13 cellular contexts compared by ENCODE assay signal in genomic region chr10:62183857-62184805, GRCh38.
A peak's percentile ranks its signal among the peaks of the same experiment; 100 is the strongest.
DNase-seq lines count a peak whose midpoint lies in the region; ATAC-seq and TF ChIP-seq lines count a peak whose summit lies in the region.
"Had no signal": no experiment of that assay in that cellular context is flagged by ENCODE, and none has a peak within 500 bp of the region (broad histone marks: within the 10 kb centered on the region; RNA-seq: fewer than 3 reads in every experiment).

No MANE protein-coding gene starts in this region.

- peak overlapping the region; percentile 59 for H3K4me3 Mint-ChIP-seq in activated T-cell treated with anti-CD3 and anti-CD28 coated beads, Interleukin-2, amount 50 U/mL, for 24 hours
- H3K4me3 Mint-ChIP-seq in activated T-helper 1 cell treated with anti-CD3 and anti-CD28 coated beads, Interleukin-12 subunit alpha, Interleukin-12 subunit beta, Interleukin-2, Interleukin-4 antibody, amounts not matched to agents 30 ng/mL and 10 ng/mL and 1 ng/mL, durations not matched to agents 14 hours and 24 hours and 36 hours: peak overlapping the region; percentile 5
- H3K4me3 Mint-ChIP-seq in progenitor cell of endocrine pancreas (ENCODE audit: low read depth): no peak overlapping the region
- H3K4me3 Mint-ChIP-seq: memory B cell had no signal

- H3K27me3 Mint-ChIP-seq in activated T-cell treated with anti-CD3 and anti-CD28 coated beads, Interleukin-2, amount 50 U/mL, for 24 hours: no peaks in the 10 kb centered on the region
- H3K27me3 Mint-ChIP-seq in activated T-helper 1 cell treated with anti-CD3 and anti-CD28 coated beads, Interleukin-12 subunit alpha, Interleukin-12 subunit beta, Interleukin-2, Interleukin-4 antibody, amounts not matched to agents 30 ng/mL and 10 ng/mL and 1 ng/mL, durations not matched to agents 14 hours and 24 hours and 36 hours (ENCODE audit: insufficient read depth): no peaks in the 10 kb centered on the region
- no peaks in the 10 kb centered on the region for H3K27me3 Mint-ChIP-seq in progenitor cell of endocrine pancreas
- H3K27me3 Mint-ChIP-seq: memory B cell had no signal

- no peak for TF ChIP-seq CTCF in progenitor cell of endocrine pancreas (IDR thresholded peaks at IDR 0.05; ENCODE audit: unreplicated experiment)

- peak overlapping the region; percentile 100 for H3K27ac Mint-ChIP-seq in activated T-cell treated with anti-CD3 and anti-CD28 coated beads, Interleukin-2, amount 50 U/mL, for 24 hours
- H3K27ac Mint-ChIP-seq in activated T-helper 1 cell treated with anti-CD3 and anti-CD28 coated beads, Interleukin-12 subunit alpha, Interleukin-12 subunit beta, Interleukin-2, Interleukin-4 antibody, amounts not matched to agents 30 ng/mL and 10 ng/mL and 1 ng/mL, durations not matched to agents 14 hours and 24 hours and 36 hours: peak overlapping the region; percentile 92
- peak overlapping the region; percentile 14 for H3K27ac Mint-ChIP-seq in progenitor cell of endocrine pancreas
- H3K27ac Mint-ChIP-seq: memory B cell had no signal

- intact Hi-C loops in activated T-helper 1 cell treated with anti-CD3 and anti-CD28 coated beads, Interleukin-12 subunit alpha, Interleukin-12 subunit beta, Interleukin-2, Interleukin-4 antibody, amounts not matched to agents 30 ng/mL and 10 ng/mL and 1 ng/mL, durations not matched to agents 14 hours and 24 hours and 36 hours (cut with micrococcal nuclease): loop anchor here (1.0 to 5.0 kb wide), 14 partner anchors 15 to 1456 kb away; no protein-coding TSS in a partner anchor

- no peak for ATAC-seq in GM19395 (IDR thresholded peaks at IDR 0.05; ENCODE audit: unreplicated experiment)

- peaks cover 52% of the 10 kb centered on the region for H3K36me3 Mint-ChIP-seq in activated T-cell treated with anti-CD3 and anti-CD28 coated beads, Interleukin-2, amount 50 U/mL, for 24 hours (ENCODE audit: low read depth)
- H3K36me3 Mint-ChIP-seq in activated T-helper 1 cell treated with anti-CD3 and anti-CD28 coated beads, Interleukin-12 subunit alpha, Interleukin-12 subunit beta, Interleukin-2, Interleukin-4 antibody, amounts not matched to agents 30 ng/mL and 10 ng/mL and 1 ng/mL, durations not matched to agents 14 hours and 24 hours and 36 hours (ENCODE audit: low read depth): peaks cover 23% of the 10 kb centered on the region
- H3K36me3 Mint-ChIP-seq in progenitor cell of endocrine pancreas (ENCODE audit: insufficient read depth): peaks cover 9% of the 10 kb centered on the region
- H3K36me3 Mint-ChIP-seq: memory B cell had no signal

- H3K9me3 Mint-ChIP-seq in activated T-cell treated with anti-CD3 and anti-CD28 coated beads, Interleukin-2, amount 50 U/mL, for 24 hours: peaks cover 17% of the 10 kb centered on the region
- peaks cover 24% of the 10 kb centered on the region for H3K9me3 Mint-ChIP-seq in activated T-helper 1 cell treated with anti-CD3 and anti-CD28 coated beads, Interleukin-12 subunit alpha, Interleukin-12 subunit beta, Interleukin-2, Interleukin-4 antibody, amounts not matched to agents 30 ng/mL and 10 ng/mL and 1 ng/mL, durations not matched to agents 14 hours and 24 hours and 36 hours
- peaks cover 9% of the 10 kb centered on the region for H3K9me3 Mint-ChIP-seq in progenitor cell of endocrine pancreas (ENCODE audit: low read depth)
- H3K9me3 Mint-ChIP-seq: memory B cell had no signal

- DNase-seq in activated T-cell treated with anti-CD3 and anti-CD28 coated beads, Interleukin-2, amount 50 U/mL, for 24 hours: no peak
- DNase-seq in activated T-cell treated with anti-CD3 and anti-CD28 coated beads, Interleukin-2, amount 50 U/mL, for 48 hours: no peak
- peak; percentile 54 for DNase-seq in HT-29 (ENCODE audit: low spot score)
- DNase-seq in activated T-helper 1 cell treated with anti-CD3 and anti-CD28 coated beads, Interleukin-12 subunit alpha, Interleukin-12 subunit beta, Interleukin-2, Interleukin-4 antibody, amounts not matched to agents 30 ng/mL and 10 ng/mL and 1 ng/mL, durations not matched to agents 14 hours and 24 hours and 36 hours (ENCODE audit: low spot score): no peak
- DNase-seq in progenitor cell of endocrine pancreas (ENCODE audit: low spot score, unreplicated experiment): no peak
- DNase-seq in caudate nucleus (lab: John Stamatoyannopoulos, UW): no peak
- DNase-seq in activated CD8-positive, alpha-beta memory T cell treated with anti-CD3 and anti-CD28 coated beads for 24 hours: no peak
- DNase-seq: cortex of kidney, NCI-H2081, WERI-Rb-1 had no signal

- peaks cover 84% of the 10 kb centered on the region for H3K4me1 Mint-ChIP-seq in activated T-cell treated with anti-CD3 and anti-CD28 coated beads, Interleukin-2, amount 50 U/mL, for 24 hours (ENCODE audit: low read depth)
- peaks cover 84% of the 10 kb centered on the region for H3K4me1 Mint-ChIP-seq in activated T-helper 1 cell treated with anti-CD3 and anti-CD28 coated beads, Interleukin-12 subunit alpha, Interleukin-12 subunit beta, Interleukin-2, Interleukin-4 antibody, amounts not matched to agents 30 ng/mL and 10 ng/mL and 1 ng/mL, durations not matched to agents 14 hours and 24 hours and 36 hours (ENCODE audit: low read depth)
- H3K4me1 Mint-ChIP-seq in progenitor cell of endocrine pancreas (ENCODE audit: low read depth): peaks cover 17% of the 10 kb centered on the region

- H3K27ac ChIP-seq in caudate nucleus (ENCODE audit: low read depth, low read length): no peak overlapping the region
- H3K27ac ChIP-seq: neutrophil, WERI-Rb-1 had no signal

Comparison
In these comparisons a context has a peak if more than half of its experiments do, and no peak if none do; other contexts are left out.
1. H3K27ac Mint-ChIP-seq: peak in every context shown above with its lines; median percentile 100 in activated T-cell treated with anti-CD3 and anti-CD28 coated beads, Interleukin-2, amount 50 U/mL, for 24 hours; 92 in activated T-helper 1 cell treated with anti-CD3 and anti-CD28 coated beads, Interleukin-12 subunit alpha, Interleukin-12 subunit beta, Interleukin-2, Interleukin-4 antibody, amounts not matched to agents 30 ng/mL and 10 ng/mL and 1 ng/mL, durations not matched to agents 14 hours and 24 hours and 36 hours; 14 in progenitor cell of endocrine pancreas.